In the genomic region with DNA sequence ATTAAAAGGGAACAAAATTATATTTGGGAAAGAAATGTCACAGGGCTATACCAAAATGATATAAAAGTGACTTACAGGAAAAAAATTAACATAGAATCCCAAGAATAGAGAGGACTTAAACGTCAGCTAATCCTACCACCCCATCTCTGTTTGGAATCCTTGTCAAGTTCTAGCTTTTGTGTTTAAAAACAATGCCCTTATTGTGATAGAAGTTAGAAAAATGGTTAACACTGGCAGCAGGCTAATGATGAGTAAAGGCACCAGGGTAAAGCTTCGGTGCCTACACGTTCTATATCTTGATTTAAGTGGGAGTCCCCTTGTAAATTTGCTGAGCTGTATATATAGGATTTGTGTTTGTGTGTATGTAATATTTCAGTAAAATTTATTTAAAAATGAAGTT, we compare ENCODE assay signal across 37 cellular contexts.
"Had no signal": no experiment of that assay in that cellular context is flagged by ENCODE, and none has a peak within 500 bp of the region (broad histone marks: within the 10 kb centered on the region; RNA-seq: fewer than 3 reads in every experiment).

No MANE protein-coding gene starts in this region.

- H3K4me3 Mint-ChIP-seq: activated CD4-positive, alpha-beta memory T cell treated with anti-CD3 and anti-CD28 coated beads, Interleukin-2, amount 10 ng/mL, durations not matched to agents 7 days and 5 days; activated CD4-positive, alpha-beta T cell treated with anti-CD3 and anti-CD28 coated beads for 36 hours; activated CD4-positive, alpha-beta T cell treated with anti-CD3 and anti-CD28 coated beads, Interleukin-2, amount 10 ng/mL, durations not matched to agents 7 days and 5 days; activated CD8-positive, alpha-beta memory T cell treated with anti-CD3 and anti-CD28 coated beads, Interleukin-2, amount 10 ng/mL, durations not matched to agents 7 days and 5 days; activated CD8-positive, alpha-beta T cell treated with anti-CD3 and anti-CD28 coated beads, Interleukin-2, amount 10 ng/mL, durations not matched to agents 7 days and 5 days; activated naive CD4-positive, alpha-beta T cell treated with anti-CD3 and anti-CD28 coated beads, Interleukin-2, amount 10 ng/mL, durations not matched to agents 7 days and 5 days; activated naive CD4-positive, alpha-beta T cell treated with anti-CD3 and anti-CD28 coated beads, Interleukin-2, amount 50 U/mL, for 24 hours; activated naive CD8-positive, alpha-beta T cell; activated naive CD8-positive, alpha-beta T cell treated with anti-CD3 and anti-CD28 coated beads, Interleukin-2, amount 10 ng/mL, durations not matched to agents 7 days and 5 days; activated naive CD8-positive, alpha-beta T cell treated with anti-CD3 and anti-CD28 coated beads, Interleukin-2, amount 50 U/mL, for 24 hours; activated T-cell treated with anti-CD3 and anti-CD28 coated beads, Interleukin-2, amount 50 U/mL, for 24 hours; brain; central memory CD8-positive, alpha-beta T cell; T-helper 1 cell treated with Interleukin-12 subunit alpha and Interleukin-12 subunit beta and Interleukin-4 antibody, amounts not matched to agents 30 μg/mL and 1 μg/mL, for 36 hours; T-helper 2 cell treated with Interferon-gamma antibody and Interleukin-4, amounts not matched to agents 5 μg/mL and 100 μg/mL, for 36 hours; WTC11 had no signal

- H3K27ac Mint-ChIP-seq: activated CD4-positive, alpha-beta memory T cell treated with anti-CD3 and anti-CD28 coated beads, Interleukin-2, amount 10 ng/mL, durations not matched to agents 7 days and 5 days; activated CD4-positive, alpha-beta T cell treated with anti-CD3 and anti-CD28 coated beads for 36 hours; activated CD4-positive, alpha-beta T cell treated with anti-CD3 and anti-CD28 coated beads, Interleukin-2, amount 10 ng/mL, durations not matched to agents 7 days and 5 days; activated CD8-positive, alpha-beta memory T cell treated with anti-CD3 and anti-CD28 coated beads, Interleukin-2, amount 10 ng/mL, durations not matched to agents 7 days and 5 days; activated CD8-positive, alpha-beta T cell treated with anti-CD3 and anti-CD28 coated beads, Interleukin-2, amount 10 ng/mL, durations not matched to agents 7 days and 5 days; activated naive CD4-positive, alpha-beta T cell treated with anti-CD3 and anti-CD28 coated beads, Interleukin-2, amount 10 ng/mL, durations not matched to agents 7 days and 5 days; activated naive CD4-positive, alpha-beta T cell treated with anti-CD3 and anti-CD28 coated beads, Interleukin-2, amount 50 U/mL, for 24 hours; activated naive CD8-positive, alpha-beta T cell; activated naive CD8-positive, alpha-beta T cell treated with anti-CD3 and anti-CD28 coated beads, Interleukin-2, amount 10 ng/mL, durations not matched to agents 7 days and 5 days; activated naive CD8-positive, alpha-beta T cell treated with anti-CD3 and anti-CD28 coated beads, Interleukin-2, amount 50 U/mL, for 24 hours; activated T-cell treated with anti-CD3 and anti-CD28 coated beads, Interleukin-2, amount 50 U/mL, for 24 hours; activated T-helper 2 cell treated with anti-CD3 and anti-CD28 coated beads, Interferon-gamma antibody, Interleukin-2, Interleukin-4, amounts not matched to agents 10 μg/mL and 5 μg/mL and 100 μg/mL, durations not matched to agents 14 hours and 24 hours and 36 hours; brain; T-helper 1 cell treated with Interleukin-12 subunit alpha and Interleukin-12 subunit beta and Interleukin-4 antibody, amounts not matched to agents 30 μg/mL and 1 μg/mL, for 36 hours; T-helper 2 cell treated with Interferon-gamma antibody and Interleukin-4, amounts not matched to agents 5 μg/mL and 100 μg/mL, for 36 hours; WTC11 had no signal

- H3K36me3 ChIP-seq: ascending aorta, cardiac muscle cell, WERI-Rb-1 had no signal

- H3K9me3 ChIP-seq: ascending aorta had no signal

- DNase-seq: activated CD4-positive, alpha-beta memory T cell treated with anti-CD3 and anti-CD28 coated beads, Interleukin-2, amount 10 ng/mL, durations not matched to agents 7 days and 5 days; activated CD4-positive, alpha-beta T cell treated with anti-CD3 and anti-CD28 coated beads for 1 hour; activated CD4-positive, alpha-beta T cell treated with anti-CD3 and anti-CD28 coated beads for 36 hours; activated CD4-positive, alpha-beta T cell treated with anti-CD3 and anti-CD28 coated beads for 48 hours; activated CD4-positive, alpha-beta T cell treated with anti-CD3 and anti-CD28 coated beads, Interleukin-2, amount 10 ng/mL, durations not matched to agents 7 days and 5 days; activated CD4-positive, alpha-beta T cell treated with anti-CD3 and anti-CD28 coated beads, Interleukin-2, amount 50 U/mL, for 48 hours; activated CD4-positive, CD25-positive, alpha-beta regulatory T cell; activated CD8-positive, alpha-beta memory T cell treated with anti-CD3 and anti-CD28 coated beads for 24 hours; activated CD8-positive, alpha-beta memory T cell treated with anti-CD3 and anti-CD28 coated beads, Interleukin-2, amount 10 ng/mL, durations not matched to agents 7 days and 5 days; activated CD8-positive, alpha-beta memory T cell treated with anti-CD3 and anti-CD28 coated beads, Interleukin-2, amount 50 U/mL, for 48 hours; activated CD8-positive, alpha-beta T cell treated with anti-CD3 and anti-CD28 coated beads, Interleukin-2, amount 10 ng/mL, durations not matched to agents 7 days and 5 days; activated effector memory CD4-positive, alpha-beta T cell treated with Interleukin-2 at 50 U/mL for 16 hours; activated gamma-delta T cell; activated naive CD4-positive, alpha-beta T cell treated with anti-CD3 and anti-CD28 coated beads, Interleukin-2, amount 10 ng/mL, durations not matched to agents 7 days and 5 days; activated naive CD4-positive, alpha-beta T cell treated with Interleukin-2 at 50 U/mL for 16 hours; activated naive CD8-positive, alpha-beta T cell treated with anti-CD3 and anti-CD28 coated beads, Interleukin-2, amount 10 ng/mL, durations not matched to agents 7 days and 5 days; activated naive CD8-positive, alpha-beta T cell treated with anti-CD3 and anti-CD28 coated beads, Interleukin-2, amount 50 U/mL, for 24 hours; activated T-cell treated with anti-CD3 and anti-CD28 coated beads, Interleukin-2, amount 50 U/mL, for 24 hours; activated T-cell treated with anti-CD3 and anti-CD28 coated beads, Interleukin-2, amount 50 U/mL, for 48 hours; amygdala; anterior cingulate cortex; caudate nucleus; SW 1271; T-helper 1 cell; T-helper 2 cell; T-helper 9 cell; WERI-Rb-1 had no signal

- H3K4me3 ChIP-seq: ascending aorta, cardiac muscle cell had no signal

- H3K27me3 Mint-ChIP-seq: activated CD4-positive, alpha-beta memory T cell treated with anti-CD3 and anti-CD28 coated beads, Interleukin-2, amount 10 ng/mL, durations not matched to agents 7 days and 5 days; activated CD4-positive, alpha-beta T cell treated with anti-CD3 and anti-CD28 coated beads for 36 hours; activated CD4-positive, alpha-beta T cell treated with anti-CD3 and anti-CD28 coated beads, Interleukin-2, amount 10 ng/mL, durations not matched to agents 7 days and 5 days; activated CD8-positive, alpha-beta memory T cell treated with anti-CD3 and anti-CD28 coated beads, Interleukin-2, amount 10 ng/mL, durations not matched to agents 7 days and 5 days; activated naive CD4-positive, alpha-beta T cell treated with anti-CD3 and anti-CD28 coated beads, Interleukin-2, amount 10 ng/mL, durations not matched to agents 7 days and 5 days; activated naive CD4-positive, alpha-beta T cell treated with anti-CD3 and anti-CD28 coated beads, Interleukin-2, amount 50 U/mL, for 24 hours; activated naive CD8-positive, alpha-beta T cell; activated naive CD8-positive, alpha-beta T cell treated with anti-CD3 and anti-CD28 coated beads, Interleukin-2, amount 10 ng/mL, durations not matched to agents 7 days and 5 days; activated naive CD8-positive, alpha-beta T cell treated with anti-CD3 and anti-CD28 coated beads, Interleukin-2, amount 50 U/mL, for 24 hours; activated T-cell treated with anti-CD3 and anti-CD28 coated beads, Interleukin-2, amount 50 U/mL, for 24 hours; central memory CD8-positive, alpha-beta T cell had no signal

- H3K27ac ChIP-seq: ascending aorta, cardiac muscle cell, WERI-Rb-1 had no signal

- H3K36me3 Mint-ChIP-seq: activated CD8-positive, alpha-beta memory T cell treated with anti-CD3 and anti-CD28 coated beads, Interleukin-2, amount 10 ng/mL, durations not matched to agents 7 days and 5 days; activated naive CD4-positive, alpha-beta T cell treated with anti-CD3 and anti-CD28 coated beads, Interleukin-2, amount 10 ng/mL, durations not matched to agents 7 days and 5 days; activated naive CD4-positive, alpha-beta T cell treated with anti-CD3 and anti-CD28 coated beads, Interleukin-2, amount 50 U/mL, for 24 hours; activated naive CD8-positive, alpha-beta T cell; activated naive CD8-positive, alpha-beta T cell treated with anti-CD3 and anti-CD28 coated beads, Interleukin-2, amount 10 ng/mL, durations not matched to agents 7 days and 5 days; brain; WTC11 had no signal

- H3K4me1 Mint-ChIP-seq: activated CD4-positive, alpha-beta memory T cell treated with anti-CD3 and anti-CD28 coated beads, Interleukin-2, amount 10 ng/mL, durations not matched to agents 7 days and 5 days; activated CD4-positive, alpha-beta T cell treated with anti-CD3 and anti-CD28 coated beads for 36 hours; activated CD4-positive, alpha-beta T cell treated with anti-CD3 and anti-CD28 coated beads, Interleukin-2, amount 10 ng/mL, durations not matched to agents 7 days and 5 days; activated CD8-positive, alpha-beta memory T cell treated with anti-CD3 and anti-CD28 coated beads, Interleukin-2, amount 10 ng/mL, durations not matched to agents 7 days and 5 days; activated naive CD4-positive, alpha-beta T cell treated with anti-CD3 and anti-CD28 coated beads, Interleukin-2, amount 10 ng/mL, durations not matched to agents 7 days and 5 days; activated naive CD4-positive, alpha-beta T cell treated with anti-CD3 and anti-CD28 coated beads, Interleukin-2, amount 50 U/mL, for 24 hours; activated naive CD8-positive, alpha-beta T cell treated with anti-CD3 and anti-CD28 coated beads, Interleukin-2, amount 10 ng/mL, durations not matched to agents 7 days and 5 days; activated naive CD8-positive, alpha-beta T cell treated with anti-CD3 and anti-CD28 coated beads, Interleukin-2, amount 50 U/mL, for 24 hours; brain; central memory CD8-positive, alpha-beta T cell; WTC11 had no signal

- H3K9me3 Mint-ChIP-seq: activated CD4-positive, alpha-beta T cell treated with anti-CD3 and anti-CD28 coated beads, Interleukin-2, amount 10 ng/mL, durations not matched to agents 7 days and 5 days; activated naive CD8-positive, alpha-beta T cell treated with anti-CD3 and anti-CD28 coated beads, Interleukin-2, amount 10 ng/mL, durations not matched to agents 7 days and 5 days; brain; T-helper 2 cell treated with Interferon-gamma antibody and Interleukin-4, amounts not matched to agents 5 μg/mL and 100 μg/mL, for 36 hours; WTC11 had no signal

- H3K4me1 ChIP-seq: ascending aorta had no signal

- H3K27me3 ChIP-seq: ascending aorta, cardiac muscle cell had no signal
